19 cellular contexts compared by ENCODE assay signal in genomic region chr2:50885948-50886347, GRCh38.
"Had no signal": no experiment of that assay in that cellular context is flagged by ENCODE, and none has a peak within 500 bp of the region (broad histone marks: within the 10 kb centered on the region; RNA-seq: fewer than 3 reads in every experiment).

No MANE protein-coding gene starts in this region.

- ATAC-seq: activated naive CD4-positive, alpha-beta T cell treated with anti-CD3 and anti-CD28 coated beads, Interleukin-2, amount 50 U/mL, for 72 hours; activated T-cell treated with anti-CD3 and anti-CD28 coated beads, Interleukin-2, amount 50 U/mL, for 72 hours; left ventricle myocardium superior; mucosa of descending colon; naive thymus-derived CD4-positive, alpha-beta T cell had no signal

- DNase-seq: activated CD4-positive, alpha-beta T cell treated with anti-CD3 and anti-CD28 coated beads, Interleukin-2, amount 50 U/mL, for 4 hours; activated gamma-delta T cell treated with Interleukin-2 at 50 U/mL for 16 hours; activated T-cell treated with anti-CD3 and anti-CD28 coated beads, Interleukin-2, amount 50 U/mL, for 72 hours; adrenal gland; hypothalamus; kidney glomerular epithelial cell; left ventricle myocardium superior; mesenchymal stem cell; mucosa of descending colon; naive thymus-derived CD4-positive, alpha-beta T cell; stimulated activated CD4-positive, alpha-beta T cell treated with anti-CD3 and anti-CD28 coated beads, Interleukin-2, amount 100 ng/mL, for 24 hours; stimulated activated naive CD4-positive, alpha-beta T cell treated with Interleukin-2 at 50 U/mL for 16 hours; thyroid gland had no signal

- H3K27me3 ChIP-seq: adrenal gland, breast epithelium, neural progenitor cell, right atrium auricular region, thyroid gland had no signal

- H3K4me3 ChIP-seq: adrenal gland, breast epithelium, coronary artery, mucosa of descending colon, neural progenitor cell, prostate gland, right atrium auricular region, thyroid gland had no signal

- H3K9me3 ChIP-seq: adrenal gland, breast epithelium, mucosa of descending colon, prostate gland, right atrium auricular region, thyroid gland had no signal

- H3K36me3 ChIP-seq: adrenal gland, breast epithelium, neural progenitor cell, prostate gland, right atrium auricular region, thyroid gland had no signal

- H3K27ac ChIP-seq: adrenal gland, breast epithelium, coronary artery, neural progenitor cell, prostate gland, right atrium auricular region, thyroid gland had no signal

- H3K4me1 ChIP-seq: adrenal gland, breast epithelium, neural progenitor cell, prostate gland, right atrium auricular region, thyroid gland had no signal
